In genomic region chr20:17816804-17817590, GRCh38 we compare ENCODE assay signal across 21 cellular contexts.
DNase-seq lines count a peak whose midpoint lies in the region; ATAC-seq, FAIRE-seq and TF ChIP-seq lines count a peak whose summit lies in the region.
"Had no signal": no experiment of that assay in that cellular context is flagged by ENCODE, and none has a peak within 500 bp of the region (broad histone marks: within the 10 kb centered on the region; RNA-seq: fewer than 3 reads in every experiment).

No MANE protein-coding gene starts in this region.

- WGBS in SK-N-SH (ENCODE audit: low lambda C conversion rate) = 39% methylated on average over 9 of the region's 13 CpGs

- DNase-seq in SK-N-SH = no peak
- DNase-seq in astrocyte of the hippocampus (ENCODE audit: low read depth, low spot score) = peak; percentile 59
- DNase-seq in DMS53 treated with DMSO at 0.1 percent for 48 hours (lab: John Stamatoyannopoulos, UW; ENCODE audit: unreplicated experiment) = no peak
- DNase-seq in NCI-H1694 (lab: John Stamatoyannopoulos, UW) = no peak
- no peak for DNase-seq in GM19239 (ENCODE audit: insufficient read length, low spot score)
- DNase-seq: CD8-positive, alpha-beta T cell; DND-41; Kasumi-1; NCI-H1417; NCI-H2029; NCI-H2171; NCI-H82 had no signal

- POLR2A ChIA-PET in SK-N-SH (lab: Yijun Ruan, JAX) = no interaction called here

- TF ChIP-seq CTCF in SK-N-SH (IDR thresholded peaks at IDR 0.05) = no peak
- TF ChIP-seq CTCF in nephron (IDR thresholded peaks at IDR 0.05; ENCODE audit: unreplicated experiment in 3 of 3) = no peak

- TF ChIP-seq RAD21 in SK-N-SH (IDR thresholded peaks at IDR 0.05; ENCODE audit: low read length) = no peak

- no peaks in the 10 kb centered on the region for H3K27me3 ChIP-seq in SK-N-SH (ENCODE audit: insufficient read depth)
- H3K27me3 ChIP-seq: BLaER1, SJSA1 had no signal

- H3K9me3 ChIP-seq in SK-N-SH = no peaks in the 10 kb centered on the region
- H3K9me3 ChIP-seq: SJSA1 had no signal

- H3K4me1 ChIP-seq in SK-N-SH (ENCODE audit: control insufficient read depth in 1 of 2, insufficient read depth in 2 of 2, low read depth in 1 of 2, low read length in 1 of 2) = no peaks in the 10 kb centered on the region
- H3K4me1 ChIP-seq: SJSA1 had no signal

- no peaks in the 10 kb centered on the region for H4K20me1 ChIP-seq in SK-N-SH (ENCODE audit: insufficient read depth)
- H4K20me1 ChIP-seq: BLaER1 had no signal

- H3K9me2 ChIP-seq in SK-N-SH = no peaks in the 10 kb centered on the region

- H3K4me3 Mint-ChIP-seq in nephron = no peak overlapping the region
- H3K4me3 Mint-ChIP-seq: CD8-positive, alpha-beta T cell; IgD-negative memory B cell had no signal

- no peaks in the 10 kb centered on the region for H3K9me3 Mint-ChIP-seq in nephron

- no peaks in the 10 kb centered on the region for H3K79me2 ChIP-seq in SK-N-SH (ENCODE audit: insufficient read depth)

- H3K36me3 ChIP-seq in SK-N-SH (replicated peaks in 1 of 2; ENCODE audit: control insufficient read depth in 1 of 2, insufficient read depth in 2 of 2, low read length in 1 of 2) = no peaks in the 10 kb centered on the region
- H3K36me3 ChIP-seq: BLaER1, SJSA1 had no signal

- no peak for TF ChIP-seq EP300 in SK-N-SH (IDR thresholded peaks at IDR 0.05; ENCODE audit: borderline replicate concordance in 1 of 2, low read depth in 1 of 2, low read length in 1 of 2)

- peak; percentile 57 for ATAC-seq in SK-N-SH treated with all-trans-retinoic acid at 6 μM for 48 hours
- no peak for ATAC-seq in GM19351 (IDR thresholded peaks at IDR 0.05; ENCODE audit: unreplicated experiment)
- ATAC-seq: CD8-positive, alpha-beta T cell had no signal

- H3K4me2 ChIP-seq in SK-N-SH = no peak overlapping the region
- H3K4me2 ChIP-seq: BLaER1 had no signal

- CTCF ChIA-PET in SK-N-SH (lab: Yijun Ruan, JAX) = interaction anchor here (0.6 to 0.9 kb wide), 3 partner anchors 11 to 134 kb away, joined by 3 to 4 read pairs (median 3); partner anchors contain the start of gene RRBP1

- FAIRE-seq in GM19239 (lab: Jason Lieb, UNC) = no peak
- FAIRE-seq: D721Med, H54 had no signal

- H2AFZ ChIP-seq in SK-N-SH (ENCODE audit: low read depth) = no peak overlapping the region

- H3K9ac ChIP-seq in SK-N-SH = no peak overlapping the region
- H3K9ac ChIP-seq: BLaER1 had no signal

- peak overlapping the region in 2 of 3 experiments; percentile 43 to 59 for H3K27ac Mint-ChIP-seq in nephron
- H3K27ac Mint-ChIP-seq: CD8-positive, alpha-beta T cell; IgD-negative memory B cell had no signal

- H3K27me3 Mint-ChIP-seq in nephron (ENCODE audit: low read depth) = no peaks in the 10 kb centered on the region
- H3K27me3 Mint-ChIP-seq: IgD-negative memory B cell had no signal

- H3K4me1 Mint-ChIP-seq in nephron = peaks cover 21% of the 10 kb centered on the region

- no peaks in the 10 kb centered on the region for H3K36me3 Mint-ChIP-seq in nephron (ENCODE audit: low read depth)
- H3K36me3 Mint-ChIP-seq: CD8-positive, alpha-beta T cell; IgD-negative memory B cell had no signal

- no peak overlapping the region; a peak in 1 of 4 replicates for H3K27ac ChIP-seq in SK-N-SH (ENCODE audit: low read depth in 2 of 2, low read length in 1 of 2)
- H3K27ac ChIP-seq: 22Rv1, BLaER1, SJSA1 had no signal

- H3F3A ChIP-seq in SK-N-SH (replicated peaks; ENCODE audit: insufficient read depth) = no peaks in the 10 kb centered on the region

- no peak overlapping the region for H3K4me3 ChIP-seq in SK-N-SH (ENCODE audit: low read depth in 2 of 2, low read length in 1 of 2)
- H3K4me3 ChIP-seq: BLaER1, SJSA1 had no signal

TF ChIP-seq in SK-N-SH treated with all-trans-retinoic acid at 6 μM for 48 hours, 23 proteins besides CTCF, POLR2A, EP300 and RAD21 (continues in another document):
- TF ChIP-seq RARB (CRISPR knock-in tag; IDR thresholded peaks at IDR 0.05) (no peak), ARNTL (CRISPR knock-in tag; IDR thresholded peaks at IDR 0.05; ENCODE audit: borderline replicate concordance, low read depth) (no peak), OSR1 (CRISPR knock-in tag; IDR thresholded peaks at IDR 0.05) (no peak), PATZ1 (CRISPR knock-in tag; IDR thresholded peaks at IDR 0.05; ENCODE audit: borderline replicate concordance) (no peak), SNAI2 (CRISPR knock-in tag; IDR thresholded peaks at IDR 0.05) (no peak), ZNF8 (CRISPR knock-in tag; IDR thresholded peaks at IDR 0.05) (no peak), ZC3H10 (CRISPR knock-in tag; IDR thresholded peaks at IDR 0.05) (no peak), ZNF565 (CRISPR knock-in tag; conservative IDR thresholded peaks at IDR 0.05; ENCODE audit: low read depth) (no peak), TCF4 (CRISPR knock-in tag; IDR thresholded peaks at IDR 0.05; ENCODE audit: borderline replicate concordance) (no peak), CREB5 (CRISPR knock-in tag; IDR thresholded peaks at IDR 0.05; ENCODE audit: low read depth) (no peak), BACH2 (CRISPR knock-in tag; IDR thresholded peaks at IDR 0.05; ENCODE audit: borderline replicate concordance) (no peak)

TF ChIP-seq in SK-N-SH, 30 proteins besides CTCF, POLR2A, EP300 and RAD21:
- TF ChIP-seq MAX (IDR thresholded peaks at IDR 0.05; ENCODE audit: low read depth) (no peak), FOXM1 (IDR thresholded peaks at IDR 0.05; ENCODE audit: low read depth) (no peak), SMC3 (IDR thresholded peaks at IDR 0.05; ENCODE audit: low read depth, low read length) (no peak), FOSL2 (IDR thresholded peaks at IDR 0.05; ENCODE audit: borderline replicate concordance, low read depth) (no peak), TEAD4 (IDR thresholded peaks at IDR 0.05; ENCODE audit: borderline replicate concordance, insufficient read depth) (no peak), IRF3 (IDR thresholded peaks at IDR 0.05; ENCODE audit: low read depth, low read length) (no peak), USF1 (IDR thresholded peaks at IDR 0.05; ENCODE audit: borderline replicate concordance, low read depth) (no peak), RFX5 (IDR thresholded peaks at IDR 0.05; ENCODE audit: low read length) (no peak), ZBTB33 (IDR thresholded peaks at IDR 0.05; ENCODE audit: borderline replicate concordance, low read depth) (no peak), MXI1 (IDR thresholded peaks at IDR 0.05; ENCODE audit: low read depth, low read length) (no peak), TCF12 (IDR thresholded peaks at IDR 0.05) (no peak), RXRA (IDR thresholded peaks at IDR 0.05; ENCODE audit: borderline replicate concordance, low read depth) (no peak), FOXJ3 (CRISPR knock-in tag; IDR thresholded peaks at IDR 0.05) (no peak), GABPA (IDR thresholded peaks at IDR 0.05; ENCODE audit: low read depth) (no peak)
